ENCODE assay signal across 16 cellular contexts in the genomic region with DNA sequence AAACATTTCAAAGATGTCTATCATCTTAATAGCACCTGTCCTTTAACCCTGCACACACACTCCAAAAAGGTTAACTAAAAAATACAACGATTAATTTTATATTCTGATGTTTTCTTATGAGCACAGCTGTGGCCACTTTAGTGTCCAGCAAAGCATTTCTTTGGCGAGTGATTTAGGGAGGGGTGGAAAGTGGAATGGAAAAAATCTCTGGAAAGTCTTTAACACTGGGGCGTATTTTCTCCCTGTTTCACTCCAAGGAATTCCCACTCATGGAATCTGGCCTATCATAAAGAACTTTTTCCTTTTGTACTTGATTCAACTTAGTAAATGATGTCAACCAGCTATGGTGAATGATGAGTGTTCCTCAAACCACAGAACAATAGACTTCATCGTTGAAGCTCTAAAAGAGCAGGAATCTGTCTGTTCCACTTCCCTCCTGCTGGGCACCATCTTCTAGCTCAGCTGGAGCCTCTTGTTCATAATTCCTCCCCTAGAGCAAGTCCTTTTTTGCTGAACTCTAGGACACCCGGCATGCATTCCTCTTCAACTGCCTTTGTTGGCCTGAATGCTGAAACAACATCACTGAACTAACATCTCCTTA.
DNase-seq lines count a peak whose midpoint lies in the region; ATAC-seq and TF ChIP-seq lines count a peak whose summit lies in the region.
"Had no signal": no experiment of that assay in that cellular context is flagged by ENCODE, and none has a peak within 500 bp of the region (broad histone marks: within the 10 kb centered on the region; RNA-seq: fewer than 3 reads in every experiment).

No MANE protein-coding gene starts in this region.

- H3K27me3 ChIP-seq in mammary epithelial cell (ENCODE audit: insufficient read depth, low read length) = no peaks in the 10 kb centered on the region
- H3K27me3 ChIP-seq in breast epithelium = no peaks in the 10 kb centered on the region
- no peaks in the 10 kb centered on the region for H3K27me3 ChIP-seq in brain microvascular endothelial cell (replicated peaks)
- no peaks in the 10 kb centered on the region for H3K27me3 ChIP-seq in kidney epithelial cell (ENCODE audit: control insufficient read depth, insufficient read depth, low read length)
- H3K27me3 ChIP-seq in vagina = no peaks in the 10 kb centered on the region
- no peaks in the 10 kb centered on the region for H3K27me3 ChIP-seq in foreskin keratinocyte
- H3K27me3 ChIP-seq: testis had no signal

- peaks cover 3% of the 10 kb centered on the region for H3K27me3 Mint-ChIP-seq in activated CD4-positive, alpha-beta T cell treated with anti-CD3 and anti-CD28 coated beads, Interleukin-2, amount 10 ng/mL, durations not matched to agents 7 days and 5 days
- no peaks in the 10 kb centered on the region for H3K27me3 Mint-ChIP-seq in activated CD4-positive, alpha-beta memory T cell treated with anti-CD3 and anti-CD28 coated beads, Interleukin-2, amount 10 ng/mL, durations not matched to agents 7 days and 5 days

- 58% methylated on average over 5 of the region's 5 CpGs for WGBS in mammary epithelial cell (ENCODE audit: low coverage, missing lambda C conversion rate)

- H3K27ac ChIP-seq in mammary epithelial cell (ENCODE audit: insufficient read depth, low read depth, low read length) (no peak overlapping the region), breast epithelium (no peak overlapping the region), brain microvascular endothelial cell (no peak overlapping the region), vagina (peak overlapping the region; percentile 20), foreskin keratinocyte (no peak overlapping the region)
- H3K27ac ChIP-seq: SK-N-MC had no signal

- no peak overlapping the region for H3K4me3 ChIP-seq in mammary epithelial cell (replicated peaks in 1 of 3; ENCODE audit: insufficient read depth in 1 of 3, low read depth in 2 of 3, low read length in 3 of 3)
- H3K4me3 ChIP-seq in breast epithelium = no peak overlapping the region
- no peak overlapping the region for H3K4me3 ChIP-seq in brain microvascular endothelial cell (ENCODE audit: low read depth, low read length)
- no peak overlapping the region for H3K4me3 ChIP-seq in kidney epithelial cell (ENCODE audit: low read depth, low read length)
- no peak overlapping the region for H3K4me3 ChIP-seq in vagina
- H3K4me3 ChIP-seq: SK-N-MC, testis had no signal

- no peak overlapping the region for H3K9ac ChIP-seq in mammary epithelial cell (ENCODE audit: insufficient read depth, low read length)

- H3K27ac Mint-ChIP-seq in activated CD4-positive, alpha-beta T cell treated with anti-CD3 and anti-CD28 coated beads, Interleukin-2, amount 10 ng/mL, durations not matched to agents 7 days and 5 days = no peak overlapping the region
- H3K27ac Mint-ChIP-seq in activated CD4-positive, alpha-beta memory T cell treated with anti-CD3 and anti-CD28 coated beads, Interleukin-2, amount 10 ng/mL, durations not matched to agents 7 days and 5 days = no peak overlapping the region
- H3K27ac Mint-ChIP-seq: activated CD8-positive, alpha-beta memory T cell treated with anti-CD3 and anti-CD28 coated beads, Interleukin-2, amount 10 ng/mL, durations not matched to agents 7 days and 5 days; naive thymus-derived CD8-positive, alpha-beta T cell had no signal

- CTCF ChIA-PET in mammary epithelial cell (lab: Charles Lee; ENCODE audit: low non-redundant PET) = no interaction called here
- CTCF ChIA-PET in activated CD4-positive, alpha-beta T cell treated with anti-CD3 and anti-CD28 coated beads, Interleukin-2, amount 10 ng/mL, durations not matched to agents 7 days and 5 days (lab: Charles Lee) = interaction anchor here (1.9 kb wide), 1 partner anchor 30 kb away, joined by 4 read pairs; no protein-coding TSS in a partner anchor
- CTCF ChIA-PET in activated CD4-positive, alpha-beta memory T cell treated with anti-CD3 and anti-CD28 coated beads, Interleukin-2, amount 10 ng/mL, durations not matched to agents 7 days and 5 days (lab: Charles Lee) = interaction anchor here (0.5 kb wide), 1 partner anchor 255 kb away, joined by 3 read pairs; no protein-coding TSS in a partner anchor

- H4K20me1 ChIP-seq in mammary epithelial cell (ENCODE audit: insufficient read depth, low read length) = no peaks in the 10 kb centered on the region

- H3K36me3 Mint-ChIP-seq in activated CD4-positive, alpha-beta T cell treated with anti-CD3 and anti-CD28 coated beads, Interleukin-2, amount 10 ng/mL, durations not matched to agents 7 days and 5 days (ENCODE audit: low read depth) = no peaks in the 10 kb centered on the region
- no peaks in the 10 kb centered on the region for H3K36me3 Mint-ChIP-seq in activated CD4-positive, alpha-beta memory T cell treated with anti-CD3 and anti-CD28 coated beads, Interleukin-2, amount 10 ng/mL, durations not matched to agents 7 days and 5 days (ENCODE audit: low read depth)
- H3K36me3 Mint-ChIP-seq: activated CD8-positive, alpha-beta memory T cell treated with anti-CD3 and anti-CD28 coated beads, Interleukin-2, amount 10 ng/mL, durations not matched to agents 7 days and 5 days; naive thymus-derived CD8-positive, alpha-beta T cell had no signal

- TF ChIP-seq POLR2A in breast epithelium (IDR thresholded peaks at IDR 0.05) (no peak), vagina (IDR thresholded peaks at IDR 0.05) (no peak)

- POLR2A ChIA-PET in activated CD4-positive, alpha-beta T cell treated with anti-CD3 and anti-CD28 coated beads, Interleukin-2, amount 10 ng/mL, durations not matched to agents 7 days and 5 days (lab: Charles Lee) = no interaction called here
- POLR2A ChIA-PET in activated CD4-positive, alpha-beta memory T cell treated with anti-CD3 and anti-CD28 coated beads, Interleukin-2, amount 10 ng/mL, durations not matched to agents 7 days and 5 days (lab: Charles Lee) = no interaction called here

- H3K9me3 ChIP-seq in mammary epithelial cell (replicated peaks; ENCODE audit: insufficient read depth, low read length) = no peaks in the 10 kb centered on the region
- no peaks in the 10 kb centered on the region for H3K9me3 ChIP-seq in breast epithelium
- H3K9me3 ChIP-seq in vagina = no peaks in the 10 kb centered on the region
- H3K9me3 ChIP-seq: testis had no signal

- no peak for TF ChIP-seq CTCF in mammary epithelial cell (conservative IDR thresholded peaks at IDR 0.05 in 1 of 2, IDR thresholded peaks at IDR 0.05 in 1 of 2; ENCODE audit: extremely low read depth in 1 of 2, insufficient read depth in 1 of 2, low read depth in 1 of 2, low read length in 2 of 2)
- TF ChIP-seq CTCF in breast epithelium (IDR thresholded peaks at IDR 0.05) = no peak
- no peak for TF ChIP-seq CTCF in brain microvascular endothelial cell (IDR thresholded peaks at IDR 0.05; ENCODE audit: low read depth, low read length, missing control alignments)
- no peak for TF ChIP-seq CTCF in kidney epithelial cell (IDR thresholded peaks at IDR 0.05; ENCODE audit: insufficient read depth, low read length, poor library complexity, severe bottlenecking)
- TF ChIP-seq CTCF in vagina (IDR thresholded peaks at IDR 0.05) = no peak
- TF ChIP-seq CTCF in foreskin keratinocyte (conservative IDR thresholded peaks at IDR 0.05) = no peak

- no TSS peak for BruUV-seq in mammary epithelial cell (replicated peaks; lab: Mats Ljungman, UMichigan)

- H3K9me3 Mint-ChIP-seq in activated CD4-positive, alpha-beta T cell treated with anti-CD3 and anti-CD28 coated beads, Interleukin-2, amount 10 ng/mL, durations not matched to agents 7 days and 5 days = no peaks in the 10 kb centered on the region
- no peaks in the 10 kb centered on the region for H3K9me3 Mint-ChIP-seq in activated CD4-positive, alpha-beta memory T cell treated with anti-CD3 and anti-CD28 coated beads, Interleukin-2, amount 10 ng/mL, durations not matched to agents 7 days and 5 days
- H3K9me3 Mint-ChIP-seq: naive thymus-derived CD8-positive, alpha-beta T cell had no signal

- DNase-seq in mammary epithelial cell = peak; percentile 6
- no peak for DNase-seq in breast epithelium (ENCODE audit: low spot score in 2 of 2)
- DNase-seq in brain microvascular endothelial cell = peak; percentile 47
- peak; percentile 7 for DNase-seq in kidney epithelial cell (ENCODE audit: low read depth)
- no peak for DNase-seq in vagina (ENCODE audit: extremely low spot score in 2 of 2)
- no peak for DNase-seq in foreskin keratinocyte
- no peak for DNase-seq in activated CD4-positive, alpha-beta T cell treated with anti-CD3 and anti-CD28 coated beads, Interleukin-2, amount 10 ng/mL, durations not matched to agents 7 days and 5 days
- no peak for DNase-seq in activated CD4-positive, alpha-beta memory T cell treated with anti-CD3 and anti-CD28 coated beads, Interleukin-2, amount 10 ng/mL, durations not matched to agents 7 days and 5 days
- DNase-seq: activated CD8-positive, alpha-beta memory T cell treated with anti-CD3 and anti-CD28 coated beads, Interleukin-2, amount 10 ng/mL, durations not matched to agents 7 days and 5 days; activated naive CD4-positive, alpha-beta T cell; left ventricle myocardium superior; naive thymus-derived CD8-positive, alpha-beta T cell; NCI-H2171; stimulated activated CD4-positive, alpha-beta T cell treated with anti-CD3 and anti-CD28 coated beads, Interleukin-1b, Interleukin-23, amount 100 ng/mL, for 48 hours; testis had no signal

- H3K4me2 ChIP-seq in mammary epithelial cell (ENCODE audit: insufficient read depth, low read depth, low read length) = no peak overlapping the region

- no peak overlapping the region for H2AFZ ChIP-seq in mammary epithelial cell (ENCODE audit: low read depth, low read length)

- H3K4me1 ChIP-seq in mammary epithelial cell (ENCODE audit: insufficient read depth, low read length) (no peaks in the 10 kb centered on the region), breast epithelium (no peaks in the 10 kb centered on the region), vagina (peaks cover 6% of the 10 kb centered on the region), foreskin keratinocyte (no peaks in the 10 kb centered on the region)

- H3K4me1 Mint-ChIP-seq in activated CD4-positive, alpha-beta T cell treated with anti-CD3 and anti-CD28 coated beads, Interleukin-2, amount 10 ng/mL, durations not matched to agents 7 days and 5 days = no peaks in the 10 kb centered on the region
- no peaks in the 10 kb centered on the region for H3K4me1 Mint-ChIP-seq in activated CD4-positive, alpha-beta memory T cell treated with anti-CD3 and anti-CD28 coated beads, Interleukin-2, amount 10 ng/mL, durations not matched to agents 7 days and 5 days
- H3K4me1 Mint-ChIP-seq: activated CD8-positive, alpha-beta memory T cell treated with anti-CD3 and anti-CD28 coated beads, Interleukin-2, amount 10 ng/mL, durations not matched to agents 7 days and 5 days; naive thymus-derived CD8-positive, alpha-beta T cell had no signal

- H3K36me3 ChIP-seq in mammary epithelial cell (ENCODE audit: insufficient read depth, low read length) (no peaks in the 10 kb centered on the region), breast epithelium (no peaks in the 10 kb centered on the region), brain microvascular endothelial cell (replicated peaks) (no peaks in the 10 kb centered on the region), kidney epithelial cell (ENCODE audit: control insufficient read depth, insufficient read depth, low read length) (no peaks in the 10 kb centered on the region), vagina (no peaks in the 10 kb centered on the region)

- intact Hi-C loops in mammary epithelial cell (cut with micrococcal nuclease) (no loop called here), breast epithelium (cut with DNase I; ENCODE audit: low total_unique reads) (no loop called here), vagina (cut with DNase I) (no loop called here)

- no peak overlapping the region for H3K4me3 Mint-ChIP-seq in activated CD4-positive, alpha-beta T cell treated with anti-CD3 and anti-CD28 coated beads, Interleukin-2, amount 10 ng/mL, durations not matched to agents 7 days and 5 days
- no peak overlapping the region for H3K4me3 Mint-ChIP-seq in activated CD4-positive, alpha-beta memory T cell treated with anti-CD3 and anti-CD28 coated beads, Interleukin-2, amount 10 ng/mL, durations not matched to agents 7 days and 5 days
- H3K4me3 Mint-ChIP-seq: activated CD8-positive, alpha-beta memory T cell treated with anti-CD3 and anti-CD28 coated beads, Interleukin-2, amount 10 ng/mL, durations not matched to agents 7 days and 5 days; naive thymus-derived CD8-positive, alpha-beta T cell had no signal

- no peak for ATAC-seq in foreskin keratinocyte
- ATAC-seq: activated CD8-positive, alpha-beta memory T cell treated with anti-CD3 and anti-CD28 coated beads, Interleukin-2, amount 10 ng/mL, durations not matched to agents 7 days and 5 days; naive thymus-derived CD8-positive, alpha-beta T cell had no signal

- H3K79me2 ChIP-seq in mammary epithelial cell (ENCODE audit: insufficient read depth, low read length) = no peaks in the 10 kb centered on the region

- in situ Hi-C loops in mammary epithelial cell (cut with MboI; ENCODE audit: low sequenced_read_pairs in 2 of 2) = no loop called here
- in situ Hi-C loops in brain microvascular endothelial cell (cut with HindIII; ENCODE audit: low pct_ligation_motif_present, low sequenced_read_pairs) = no loop called here

- dilution Hi-C loops in mammary epithelial cell (cut with HindIII; ENCODE audit: low sequenced_read_pairs) = no loop called here

Comparison
In these comparisons a context has a peak if more than half of its experiments do, and no peak if none do; other contexts are left out.
1. DNase-seq: peak in mammary epithelial cell (single experiment), brain microvascular endothelial cell (single experiment) and kidney epithelial cell (single experiment); none in breast epithelium (0 of 2), vagina (0 of 2), foreskin keratinocyte (0 of 2), activated CD4-positive, alpha-beta T cell treated with anti-CD3 and anti-CD28 coated beads, Interleukin-2, amount 10 ng/mL, durations not matched to agents 7 days and 5 days (single experiment) and activated CD4-positive, alpha-beta memory T cell treated with anti-CD3 and anti-CD28 coated beads, Interleukin-2, amount 10 ng/mL, durations not matched to agents 7 days and 5 days (single experiment).